In genomic region chr3:187769771-187770170, GRCh38 we compare ENCODE assay signal across 15 cellular contexts.
DNase-seq lines count a peak whose midpoint lies in the region; ATAC-seq lines count a peak whose summit lies in the region.
"Had no signal": no experiment of that assay in that cellular context is flagged by ENCODE, and none has a peak within 500 bp of the region (broad histone marks: within the 10 kb centered on the region; RNA-seq: fewer than 3 reads in every experiment).

No MANE protein-coding gene starts in this region.

- peak; percentile 20 for ATAC-seq in GM21528 (IDR thresholded peaks at IDR 0.05; ENCODE audit: low FRiP score, unreplicated experiment)
- no peak for ATAC-seq in memory B cell (ENCODE audit: low read depth)
- ATAC-seq: esophagus mucosa had no signal

- H3K27me3 Mint-ChIP-seq in memory B cell: no peaks in the 10 kb centered on the region

- no peaks in the 10 kb centered on the region for H3K9me3 Mint-ChIP-seq in memory B cell
- H3K9me3 Mint-ChIP-seq: H9, neural progenitor cell had no signal

- no peak overlapping the region for H3K4me3 Mint-ChIP-seq in memory B cell
- H3K4me3 Mint-ChIP-seq: H9, neural progenitor cell had no signal

- peak overlapping the region; percentile 39 for H3K27ac Mint-ChIP-seq in memory B cell
- H3K27ac Mint-ChIP-seq: H9, neural progenitor cell had no signal

- no peaks in the 10 kb centered on the region for H3K36me3 Mint-ChIP-seq in memory B cell
- H3K36me3 Mint-ChIP-seq: neural progenitor cell had no signal

- H3K4me1 Mint-ChIP-seq in memory B cell: peaks cover 18% of the 10 kb centered on the region
- H3K4me1 Mint-ChIP-seq: neural progenitor cell had no signal

- DNase-seq in DMS 273 (lab: John Stamatoyannopoulos, UW; ENCODE audit: unreplicated experiment) (peak; percentile 76), DMS 273 treated with DMSO at 0.1 percent for 48 hours (lab: John Stamatoyannopoulos, UW) (no peak), NCI-H446 (lab: John Stamatoyannopoulos, UW) (peak; percentile 63 to 90), memory B cell (ENCODE audit: low spot score in 2 of 2) (no peak), COR-L47 (lab: John Stamatoyannopoulos, UW) (no peak), activated gamma-delta T cell (lab: John Stamatoyannopoulos, UW) (no peak)
- no peak for DNase-seq in stimulated activated naive CD4-positive, alpha-beta T cell treated with Interleukin-2 at 50 U/mL for 16 hours (lab: John Stamatoyannopoulos, UW)
- DNase-seq: activated CD4-positive, CD25-positive, alpha-beta regulatory T cell; Caco-2; H9; KBM-7; NCI-H1930 had no signal

Comparison
In these comparisons a context has a peak if more than half of its experiments do, and no peak if none do; other contexts are left out.
1. DNase-seq: peak in DMS 273 (single experiment) and NCI-H446 (2 of 2); none in DMS 273 treated with DMSO at 0.1 percent for 48 hours (single experiment), memory B cell (0 of 2), stimulated activated naive CD4-positive, alpha-beta T cell treated with Interleukin-2 at 50 U/mL for 16 hours (single experiment), COR-L47 (single experiment) and activated gamma-delta T cell (single experiment).